ENCODE assay signal across 1 cellular context in genomic region chr2:73156539-73157124, GRCh38.
TF ChIP-seq lines count a peak whose summit lies in the region.

No MANE protein-coding gene starts in this region.

TF ChIP-seq in H1, 55 proteins besides CTCF, POLR2A, EP300 and RAD21 (continued from another document):
- TF ChIP-seq, protein P1, sequence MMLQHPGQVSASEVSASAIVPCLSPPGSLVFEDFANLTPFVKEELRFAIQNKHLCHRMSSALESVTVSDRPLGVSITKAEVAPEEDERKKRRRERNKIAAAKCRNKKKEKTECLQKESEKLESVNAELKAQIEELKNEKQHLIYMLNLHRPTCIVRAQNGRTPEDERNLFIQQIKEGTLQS (IDR thresholded peaks at IDR 0.05; ENCODE audit: insufficient read depth, low read depth, low read length), result no peak
- no peak for TF ChIP-seq TAF7 (optimal IDR thresholded peaks at IDR 0.05; ENCODE audit: borderline replicate concordance, low read depth, low read length)
- no peak for TF ChIP-seq RFX5 (IDR thresholded peaks at IDR 0.05; ENCODE audit: borderline replicate concordance, low read depth, low read length)
- no peak for TF ChIP-seq NRF1 (IDR thresholded peaks at IDR 0.05; ENCODE audit: low read depth, low read length)
- peak; percentile 78 for TF ChIP-seq ASH2L (IDR thresholded peaks at IDR 0.05; ENCODE audit: low read length)
- TF ChIP-seq CTBP2 (IDR thresholded peaks at IDR 0.05; ENCODE audit: borderline replicate concordance, insufficient read depth, insufficient read length, low read length), result peak; percentile 64
- TF ChIP-seq SIN3A (conservative IDR thresholded peaks at IDR 0.05 in 1 of 2, IDR thresholded peaks at IDR 0.05 in 1 of 2; ENCODE audit: low read depth in 1 of 2, low read length in 2 of 2), result peak in 1 of 2 experiments; percentile 60; a peak in 1 of 4 replicates
- TF ChIP-seq ZNF274 (IDR thresholded peaks at IDR 0.05; ENCODE audit: borderline replicate concordance, extremely low read depth, low read length), result no peak
- TF ChIP-seq RBBP5 (IDR thresholded peaks at IDR 0.05; ENCODE audit: borderline replicate concordance, low read depth, low read length), result 0 out of 2 replicates have a peak, but pooled peaks have one; percentile 46
- TF ChIP-seq ATF2 (IDR thresholded peaks at IDR 0.05; ENCODE audit: low read length), result no peak
- peak; percentile 35; the same call in 1 of the 2 replicates for TF ChIP-seq YY1 (IDR thresholded peaks at IDR 0.05; ENCODE audit: low read depth, low read length)
- TF ChIP-seq, protein P2, sequence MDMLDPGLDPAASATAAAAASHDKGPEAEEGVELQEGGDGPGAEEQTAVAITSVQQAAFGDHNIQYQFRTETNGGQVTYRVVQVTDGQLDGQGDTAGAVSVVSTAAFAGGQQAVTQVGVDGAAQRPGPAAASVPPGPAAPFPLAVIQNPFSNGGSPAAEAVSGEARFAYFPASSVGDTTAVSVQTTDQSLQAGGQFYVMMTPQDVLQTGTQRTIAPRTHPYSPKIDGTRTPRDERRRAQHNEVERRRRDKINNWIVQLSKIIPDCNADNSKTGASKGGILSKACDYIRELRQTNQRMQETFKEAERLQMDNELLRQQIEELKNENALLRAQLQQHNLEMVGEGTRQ (IDR thresholded peaks at IDR 0.05; ENCODE audit: low read length), result no peak
- no peak for TF ChIP-seq POLR2AphosphoS5 (IDR thresholded peaks at IDR 0.05; ENCODE audit: low read depth, low read length)
- no peak for TF ChIP-seq RNF2 (IDR thresholded peaks at IDR 0.05; ENCODE audit: borderline replicate concordance, low read depth, low read length, missing control alignments, poor library complexity, severe bottlenecking)
- TF ChIP-seq TBP (IDR thresholded peaks at IDR 0.05; ENCODE audit: low read depth, low read length), result no peak
- no peak for TF ChIP-seq POU5F1 (IDR thresholded peaks at IDR 0.05; ENCODE audit: low read depth, low read length)
- no peak for TF ChIP-seq CBX5 (IDR thresholded peaks at IDR 0.05; ENCODE audit: low read depth, low read length)
- no peak for TF ChIP-seq EGR1 (IDR thresholded peaks at IDR 0.05; ENCODE audit: borderline replicate concordance, low read depth, low read length)
- no peak for TF ChIP-seq CHD2 (IDR thresholded peaks at IDR 0.05; ENCODE audit: low read length)
- no peak for TF ChIP-seq SIX5 (IDR thresholded peaks at IDR 0.05; ENCODE audit: low read depth, low read length)
- TF ChIP-seq JUND (IDR thresholded peaks at IDR 0.05; ENCODE audit: low read length), result no peak; the same call in 1 of the 2 replicates
- no peak for TF ChIP-seq BACH1 (IDR thresholded peaks at IDR 0.05; ENCODE audit: low read length)
- no peak for TF ChIP-seq SUZ12 (IDR thresholded peaks at IDR 0.05; ENCODE audit: low read length)
- TF ChIP-seq SP1 (IDR thresholded peaks at IDR 0.05; ENCODE audit: low read depth, low read length), result no peak
- no peak for TF ChIP-seq CHD7 (IDR thresholded peaks at IDR 0.05; ENCODE audit: insufficient replicate concordance, low read length)
- no peak for TF ChIP-seq SIRT6 (IDR thresholded peaks at IDR 0.05; ENCODE audit: low read length)
- no peak for TF ChIP-seq SP2 (IDR thresholded peaks at IDR 0.05; ENCODE audit: low read length)
- TF ChIP-seq RXRA (IDR thresholded peaks at IDR 0.05; ENCODE audit: insufficient read depth, low read depth, low read length), result no peak
- no peak for TF ChIP-seq SAP30 (IDR thresholded peaks at IDR 0.05; ENCODE audit: insufficient read depth, insufficient replicate concordance, low read length)
- no peak for TF ChIP-seq BCL11A (IDR thresholded peaks at IDR 0.05; ENCODE audit: low read depth in 2 of 2, low read length in 2 of 2)
- TF ChIP-seq TCF12 (IDR thresholded peaks at IDR 0.05; ENCODE audit: low read depth, low read length), result 0 out of 2 replicates have a peak, but pooled peaks have one; percentile 1
- TF ChIP-seq EZH2 (IDR thresholded peaks at IDR 0.05; ENCODE audit: low read depth, low read length, severe bottlenecking), result no peak
- TF ChIP-seq KDM5A (IDR thresholded peaks at IDR 0.05; ENCODE audit: low read length), result no peak
- TF ChIP-seq NANOG (IDR thresholded peaks at IDR 0.05; ENCODE audit: insufficient read depth, low read depth, low read length, poor library complexity, severe bottlenecking), result no peak
- no peak for TF ChIP-seq CHD1 (IDR thresholded peaks at IDR 0.05; ENCODE audit: low read depth, low read length)
- no peak for TF ChIP-seq KDM1A (IDR thresholded peaks at IDR 0.05; ENCODE audit: borderline replicate concordance, low read length)
- TF ChIP-seq CREB1 (IDR thresholded peaks at IDR 0.05), result no peak
- no peak for TF ChIP-seq HDAC6 (IDR thresholded peaks at IDR 0.05; ENCODE audit: low read depth, low read length)
- no peak for TF ChIP-seq CEBPB (IDR thresholded peaks at IDR 0.05; ENCODE audit: low read depth, low read length)
- no peak for TF ChIP-seq JUN (IDR thresholded peaks at IDR 0.05; ENCODE audit: low read depth, low read length)
- no peak for TF ChIP-seq BRCA1 (IDR thresholded peaks at IDR 0.05; ENCODE audit: low read depth, low read length)
- TF ChIP-seq SP4 (IDR thresholded peaks at IDR 0.05; ENCODE audit: low read length), result no peak
- TF ChIP-seq MAFK (IDR thresholded peaks at IDR 0.05; ENCODE audit: low read depth, low read length), result no peak
- no peak for TF ChIP-seq PHF8 (conservative IDR thresholded peaks at IDR 0.05; ENCODE audit: low read depth, low read length)
- no peak for TF ChIP-seq FOSL1 (IDR thresholded peaks at IDR 0.05; ENCODE audit: insufficient read depth, low read depth, low read length)
- no peak for TF ChIP-seq SRF (IDR thresholded peaks at IDR 0.05; ENCODE audit: low read depth, low read length)
- TF ChIP-seq HDAC2 (IDR thresholded peaks at IDR 0.05; ENCODE audit: borderline replicate concordance in 1 of 2, low read depth in 2 of 2, low read length in 2 of 2), result 0 out of 4 replicates have a peak, but pooled peaks of 1 of the 2 experiments have one; percentile 19
- no peak for TF ChIP-seq CBX8 (IDR thresholded peaks at IDR 0.05; ENCODE audit: borderline replicate concordance, low read depth, low read length)
- no peak for TF ChIP-seq E2F6 (IDR thresholded peaks at IDR 0.05)
- peak; percentile 66; the same call in 1 of the 2 replicates for TF ChIP-seq GABPA (IDR thresholded peaks at IDR 0.05; ENCODE audit: borderline replicate concordance, insufficient read depth, low read length)
